ENCODE assay signal across 21 cellular contexts in genomic region chr3:147404000-147404799, GRCh38. TPM values are rescaled to one million over a fixed set of nuclear protein-coding genes. Genes with fewer than 3 reads are reported as not detected.
"Had no signal": no experiment of that assay in that cellular context is flagged by ENCODE, and none has a peak within 500 bp of the region (broad histone marks: within the 10 kb centered on the region; RNA-seq: fewer than 3 reads in every experiment).

No MANE protein-coding gene starts in this region.

- ATAC-seq: activated T-helper 17 cell treated with anti-CD3 and anti-CD28 coated beads, Interleukin-2, amount 50 U/mL, for 72 hours; heart left ventricle; lower lobe of right lung; sciatic nerve; stimulated activated memory B cell treated with anti-CD40 and anti-IgM and Interleukin-4, amounts not matched to agents 10 μg/mL and 1 μg/mL and 100 μg/mL, for 72 hours; T-cell had no signal

- FAIRE-seq: colon, frontal cortex had no signal

- H3K4me1 Mint-ChIP-seq: activated T-helper 17 cell treated with anti-CD3 and anti-CD28 coated beads, Interleukin-2, amount 50 U/mL, for 72 hours; stimulated activated memory B cell treated with anti-CD40 and anti-IgM and Interleukin-4, amounts not matched to agents 10 μg/mL and 1 μg/mL and 100 μg/mL, for 72 hours had no signal

- H3K4me3 ChIP-seq: adrenal gland, heart left ventricle, lower lobe of right lung, SK-N-MC, spleen, tibial artery had no signal

- DNase-seq: activated naive CD4-positive, alpha-beta T cell treated with anti-CD3 and anti-CD28 coated beads, Interleukin-2, amount 10 ng/mL, durations not matched to agents 7 days and 5 days; effector CD8-positive, alpha-beta T cell; heart left ventricle; lower lobe of right lung; midbrain; spleen; stimulated activated CD4-positive, alpha-beta T cell treated with anti-CD3 and anti-CD28 coated beads, Interleukin-1b, Interleukin-23, amount 100 ng/mL, for 48 hours; T-cell; T1000; tibial artery had no signal

- H3K4me3 Mint-ChIP-seq: activated naive CD4-positive, alpha-beta T cell treated with anti-CD3 and anti-CD28 coated beads, Interleukin-2, amount 10 ng/mL, durations not matched to agents 7 days and 5 days; activated T-helper 17 cell treated with anti-CD3 and anti-CD28 coated beads, Interleukin-2, amount 50 U/mL, for 72 hours; stimulated activated memory B cell treated with anti-CD40 and anti-IgM and Interleukin-4, amounts not matched to agents 10 μg/mL and 1 μg/mL and 100 μg/mL, for 72 hours; T-cell had no signal

- H3K9me3 ChIP-seq: adrenal gland, heart left ventricle, lower lobe of right lung, tibial artery had no signal

- H3K27ac ChIP-seq: adrenal gland, heart left ventricle, lower lobe of right lung, neutrophil, SK-N-MC, spleen, tibial artery had no signal

- H3K27ac Mint-ChIP-seq: activated naive CD4-positive, alpha-beta T cell treated with anti-CD3 and anti-CD28 coated beads, Interleukin-2, amount 10 ng/mL, durations not matched to agents 7 days and 5 days; activated T-helper 17 cell treated with anti-CD3 and anti-CD28 coated beads, Interleukin-2, amount 50 U/mL, for 72 hours; progenitor cell of endocrine pancreas; stimulated activated memory B cell treated with anti-CD40 and anti-IgM and Interleukin-4, amounts not matched to agents 10 μg/mL and 1 μg/mL and 100 μg/mL, for 72 hours; T-cell had no signal

- H3K36me3 ChIP-seq: adrenal gland, heart left ventricle, lower lobe of right lung, neutrophil, spleen, tibial artery had no signal

RNA-seq across cellular contexts. Expression of gene ZIC4, which starts 2.1 kb away (rescaled TPM):
- total RNA-seq: activated T-helper 17 cell treated with anti-CD3 and anti-CD28 coated beads, Interleukin-2, amount 50 U/mL, for 72 hours; adrenal gland; fibroblast of lung; heart left ventricle; kidney epithelial cell; lower lobe of right lung; progenitor cell of endocrine pancreas; spleen; T-cell had no signal
- polyA plus RNA-seq: fibroblast of lung, heart left ventricle, spleen had no signal

RNA-seq across cellular contexts. Expression of gene ZIC1, which starts 5.0 kb away (rescaled TPM):
- total RNA-seq: activated T-helper 17 cell treated with anti-CD3 and anti-CD28 coated beads, Interleukin-2, amount 50 U/mL, for 72 hours; fibroblast of lung; kidney epithelial cell; lower lobe of right lung; spleen; T-cell had no signal
- polyA plus RNA-seq: heart left ventricle, spleen had no signal
